Comparison of ENCODE assay signal across 16 cellular contexts in the genomic region with DNA sequence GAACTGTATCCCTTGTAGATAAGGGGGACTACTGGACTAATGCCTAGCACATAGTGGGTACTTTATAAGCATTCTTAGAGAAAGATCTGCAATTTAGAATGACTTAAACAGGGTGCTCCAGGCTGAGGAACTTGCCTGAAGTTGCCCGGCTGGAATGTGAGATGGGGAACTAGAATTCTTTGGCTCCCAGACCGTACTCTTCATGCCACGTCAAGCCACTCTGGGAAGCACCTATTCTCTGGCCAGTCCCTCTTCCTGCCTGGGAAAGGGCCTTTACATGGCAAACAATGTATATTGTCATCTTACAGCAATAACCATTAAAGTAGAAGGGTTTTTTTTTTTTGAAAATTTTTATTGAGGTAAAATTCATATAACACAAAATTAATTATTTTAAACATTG. TPM values are rescaled to one million over a fixed set of nuclear protein-coding genes. Genes with fewer than 3 reads are reported as not detected.
DNase-seq lines count a peak whose midpoint lies in the region; ATAC-seq and TF ChIP-seq lines count a peak whose summit lies in the region.
"Had no signal": no experiment of that assay in that cellular context is flagged by ENCODE, and none has a peak within 500 bp of the region (broad histone marks: within the 10 kb centered on the region; RNA-seq: fewer than 3 reads in every experiment).

No MANE protein-coding gene starts in this region.

- ATAC-seq in RWPE2 (ENCODE audit: low read depth) (peak; percentile 68; the same call in 2 of the 3 replicates), HG03469 (IDR thresholded peaks at IDR 0.05; ENCODE audit: unreplicated experiment) (no peak), HG03039 (IDR thresholded peaks at IDR 0.05; ENCODE audit: unreplicated experiment) (no peak)
- ATAC-seq: GM23338 had no signal

- TF ChIP-seq CTCF in RWPE2 (IDR thresholded peaks at IDR 0.05; ENCODE audit: poor library complexity, severe bottlenecking) (no peak), prostate gland (IDR thresholded peaks at IDR 0.05) (no peak), Peyer's patch (IDR thresholded peaks at IDR 0.05) (no peak)

- peaks cover 18% of the 10 kb centered on the region for H3K4me1 ChIP-seq in RWPE2 (ENCODE audit: insufficient read depth, poor library complexity, severe bottlenecking)
- no peaks in the 10 kb centered on the region for H3K4me1 ChIP-seq in prostate gland (replicated peaks)
- H3K4me1 ChIP-seq in Peyer's patch: peaks cover 0 to 17% (median 0%) of the 10 kb centered on the region in 4 donors
- H3K4me1 ChIP-seq: BLaER1 had no signal

- H3K27me3 ChIP-seq in RWPE2 (ENCODE audit: insufficient read depth, poor library complexity, severe bottlenecking) (no peaks in the 10 kb centered on the region), prostate gland (replicated peaks; ENCODE audit: insufficient read depth) (no peaks in the 10 kb centered on the region), Peyer's patch (no peaks in the 10 kb centered on the region)
- H3K27me3 ChIP-seq: BLaER1 had no signal

- peak overlapping the region; percentile 10 for H3K27ac ChIP-seq in RWPE2 (ENCODE audit: poor library complexity, severe bottlenecking)
- H3K27ac ChIP-seq in epithelial cell of prostate: peak overlapping the region; percentile 66
- no peak overlapping the region for H3K27ac ChIP-seq in prostate gland
- no peak overlapping the region for H3K27ac ChIP-seq in Peyer's patch
- H3K27ac ChIP-seq: BLaER1 had no signal

- intact Hi-C loops in prostate gland (cut with DNase I): no loop called here

- H3K4me3 ChIP-seq in RWPE2 (ENCODE audit: severe bottlenecking) (no peak overlapping the region), prostate gland (no peak overlapping the region), Peyer's patch (no peak overlapping the region)
- H3K4me3 ChIP-seq: BLaER1, GM23338 had no signal

- DNase-seq in HPDE6-E6E7 (ENCODE audit: extremely low spot score) (peak; percentile 43), RWPE2 (ENCODE audit: low spot score) (no peak), epithelial cell of prostate (ENCODE audit: low read depth, low spot score) (peak; percentile 20), prostate gland (ENCODE audit: low spot score) (peak; percentile 64), UCSD-AML1 (lab: John Stamatoyannopoulos, UW; ENCODE audit: unreplicated experiment) (no peak), Peyer's patch (no peak)
- DNase-seq: 8988T; CD4-positive, alpha-beta memory T cell; DMS153; DMS79; GDM1; HCEC 1CT had no signal

- H3K36me3 ChIP-seq in RWPE2 (ENCODE audit: low read depth) (no peaks in the 10 kb centered on the region), prostate gland (no peaks in the 10 kb centered on the region), Peyer's patch (peaks cover 0 to 5% (median 0%) of the 10 kb centered on the region in 3 donors)
- H3K36me3 ChIP-seq: BLaER1 had no signal

- H3K9me3 ChIP-seq in RWPE2 (ENCODE audit: severe bottlenecking) (no peaks in the 10 kb centered on the region), prostate gland (no peaks in the 10 kb centered on the region), Peyer's patch (no peaks in the 10 kb centered on the region)
- H3K9me3 ChIP-seq: BLaER1 had no signal

- 36% methylated on average over 3 of the region's 3 CpGs for WGBS in prostate gland

- TF ChIP-seq POLR2A in prostate gland (IDR thresholded peaks at IDR 0.05) (no peak), Peyer's patch (IDR thresholded peaks at IDR 0.05) (no peak)

RNA-seq across cellular contexts. Expression of a gene that starts 34.5 kb away (rescaled TPM):
- total RNA-seq in prostate gland (10 to 100 TPM; 12.6 to 28.1 TPM), Peyer's patch (10 to 100 TPM; 30.8 to 45.8 (median 39.3) TPM)

Comparison
In these comparisons a context has a peak if more than half of its experiments do, and no peak if none do; other contexts are left out.
1. DNase-seq: peak in HPDE6-E6E7 (single experiment), epithelial cell of prostate (single experiment) and prostate gland (single experiment); none in RWPE2 (single experiment), UCSD-AML1 (single experiment) and Peyer's patch (0 of 3).
2. H3K27ac ChIP-seq: peak in RWPE2 (single experiment) and epithelial cell of prostate (single experiment); none in prostate gland (0 of 2) and Peyer's patch (0 of 4).